Comparison of ENCODE assay signal across 8 cellular contexts in the genomic region with DNA sequence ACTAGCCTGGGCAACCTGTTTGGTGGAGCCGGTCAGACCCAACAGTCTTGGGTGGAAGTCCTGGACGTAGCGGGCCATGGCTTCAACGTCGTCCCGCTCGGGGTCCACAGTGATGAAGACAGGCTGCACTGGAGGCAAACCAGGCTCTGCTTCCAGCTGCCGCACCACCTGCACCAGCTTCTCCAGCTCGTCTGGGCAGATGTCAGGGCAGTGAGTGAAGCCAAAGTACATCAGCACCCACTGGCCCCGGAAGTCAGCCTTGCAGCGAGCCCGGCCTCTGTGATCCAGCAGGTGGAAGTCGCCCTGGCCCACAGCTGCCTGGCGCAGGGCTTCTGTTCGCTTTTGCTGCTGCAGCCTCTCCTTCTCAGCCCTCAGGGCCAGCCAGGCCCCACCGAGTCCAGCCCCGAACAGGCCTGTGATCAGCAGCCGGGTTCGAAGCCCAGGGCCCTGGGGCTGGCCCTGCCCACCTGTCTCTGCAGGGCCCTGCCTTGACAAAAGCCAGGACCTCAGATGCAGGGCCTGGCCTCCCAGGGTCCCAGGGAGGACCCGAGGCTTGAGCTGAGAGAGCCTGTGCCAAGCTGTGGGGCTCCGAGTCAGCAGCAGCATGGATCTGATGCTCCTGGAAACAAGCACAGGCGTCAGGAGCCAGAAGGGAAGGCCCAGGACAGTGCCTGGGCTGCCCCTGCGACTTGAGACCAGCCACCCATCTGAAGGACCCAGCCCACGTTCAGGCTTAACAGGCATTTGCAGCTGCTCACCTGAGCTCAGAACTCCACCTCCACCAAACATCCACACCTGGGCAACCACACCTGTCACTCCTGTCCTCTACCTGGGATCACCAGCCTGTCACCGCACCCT. TPM values are rescaled to one million over a fixed set of nuclear protein-coding genes. Genes with fewer than 3 reads are reported as not detected.
DNase-seq lines count a peak whose midpoint lies in the region; ATAC-seq and TF ChIP-seq lines count a peak whose summit lies in the region.

No MANE protein-coding gene starts in this region.

- H3F3A ChIP-seq in neural cell (ENCODE audit: insufficient read depth, low read length, poor library complexity, severe bottlenecking) = no peaks in the 10 kb centered on the region

- H3K9me2 ChIP-seq in neural cell (ENCODE audit: insufficient read depth, low read length) = no peaks in the 10 kb centered on the region

- TF ChIP-seq RAD21 in neural cell (conservative IDR thresholded peaks at IDR 0.05) = no peak

- peak overlapping the region; percentile 81 for H3K9ac ChIP-seq in neural cell (ENCODE audit: low read length)

- DNase-seq in COLO668 (lab: John Stamatoyannopoulos, UW; ENCODE audit: unreplicated experiment) (peak; percentile 85), MG63 (no peak), dorsolateral prefrontal cortex (peak in 1 of 10 donors; percentile 42), NCI-H1048 (lab: John Stamatoyannopoulos, UW) (no peak)
- no peak for DNase-seq in stimulated activated CD4-positive, alpha-beta T cell treated with anti-CD3 and anti-CD28 coated beads, Interleukin-2, amount 100 ng/mL, for 24 hours

- H3K79me2 ChIP-seq in neural cell (replicated peaks; ENCODE audit: insufficient read depth, low read length) = no peaks in the 10 kb centered on the region

- no peaks in the 10 kb centered on the region for H3K9me3 ChIP-seq in MG63
- no peaks in the 10 kb centered on the region for H3K9me3 ChIP-seq in neural cell (ENCODE audit: low read length)

- H3K27ac ChIP-seq in dorsolateral prefrontal cortex (peak overlapping the region in 4 of 59 donors; percentile 89 to 94 (median 92)), neural cell (ENCODE audit: low read length) (no peak overlapping the region)

- TF ChIP-seq CTCF in dorsolateral prefrontal cortex (IDR thresholded peaks at IDR 0.05 in 54 of 56, conservative IDR thresholded peaks at IDR 0.05 in 2 of 56; ENCODE audit: low read depth in 1 of 56, partially characterized antibody in 56 of 56) (no peak), neural cell (IDR thresholded peaks at IDR 0.05; ENCODE audit: poor library complexity, severe bottlenecking) (no peak)

- H3K36me3 ChIP-seq in MG63 = peaks cover 32% of the 10 kb centered on the region
- H3K36me3 ChIP-seq in neural cell (ENCODE audit: insufficient read depth, low read length) = no peaks in the 10 kb centered on the region

- H2AFZ ChIP-seq in neural cell (ENCODE audit: low read depth, low read length) = no peak overlapping the region

- no peak for TF ChIP-seq EP300 in neural cell (conservative IDR thresholded peaks at IDR 0.05; ENCODE audit: poor library complexity, severe bottlenecking)

- H3K4me3 ChIP-seq in MG63 (peak overlapping the region; percentile 63), dorsolateral prefrontal cortex (peak overlapping the region in 54 of 59 donors; percentile 55 to 98 (median 89)), neural cell (ENCODE audit: low read length) (peak overlapping the region; percentile 95)

- intact Hi-C loops in dorsolateral prefrontal cortex (cut with DNase I) = loop anchor here (2.0 to 10.0 kb wide), 2 partner anchors 59 to 279 kb away; a partner anchor contains a TSS

- H4K20me1 ChIP-seq in neural cell (ENCODE audit: insufficient read depth) = no peaks in the 10 kb centered on the region

- H3K27me3 ChIP-seq in MG63 (no peaks in the 10 kb centered on the region), dorsolateral prefrontal cortex (peaks cover 0 to under 1% (median 0%) of the 10 kb centered on the region in 45 donors), neural cell (ENCODE audit: insufficient read depth, low read depth, low read length) (no peaks in the 10 kb centered on the region)

- ATAC-seq in GM21717 (IDR thresholded peaks at IDR 0.05; ENCODE audit: unreplicated experiment) = no peak
- ATAC-seq in HG03521 (IDR thresholded peaks at IDR 0.05; ENCODE audit: unreplicated experiment) = no peak

- H3K4me2 ChIP-seq in neural cell (ENCODE audit: low read length) = peak overlapping the region; percentile 88

TF ChIP-seq in neural cell, 6 proteins besides CTCF, POLR2A, EP300 and RAD21:
- no peak for TF ChIP-seq POLR2AphosphoS5 (IDR thresholded peaks at IDR 0.05)
- TF ChIP-seq, protein P1, sequence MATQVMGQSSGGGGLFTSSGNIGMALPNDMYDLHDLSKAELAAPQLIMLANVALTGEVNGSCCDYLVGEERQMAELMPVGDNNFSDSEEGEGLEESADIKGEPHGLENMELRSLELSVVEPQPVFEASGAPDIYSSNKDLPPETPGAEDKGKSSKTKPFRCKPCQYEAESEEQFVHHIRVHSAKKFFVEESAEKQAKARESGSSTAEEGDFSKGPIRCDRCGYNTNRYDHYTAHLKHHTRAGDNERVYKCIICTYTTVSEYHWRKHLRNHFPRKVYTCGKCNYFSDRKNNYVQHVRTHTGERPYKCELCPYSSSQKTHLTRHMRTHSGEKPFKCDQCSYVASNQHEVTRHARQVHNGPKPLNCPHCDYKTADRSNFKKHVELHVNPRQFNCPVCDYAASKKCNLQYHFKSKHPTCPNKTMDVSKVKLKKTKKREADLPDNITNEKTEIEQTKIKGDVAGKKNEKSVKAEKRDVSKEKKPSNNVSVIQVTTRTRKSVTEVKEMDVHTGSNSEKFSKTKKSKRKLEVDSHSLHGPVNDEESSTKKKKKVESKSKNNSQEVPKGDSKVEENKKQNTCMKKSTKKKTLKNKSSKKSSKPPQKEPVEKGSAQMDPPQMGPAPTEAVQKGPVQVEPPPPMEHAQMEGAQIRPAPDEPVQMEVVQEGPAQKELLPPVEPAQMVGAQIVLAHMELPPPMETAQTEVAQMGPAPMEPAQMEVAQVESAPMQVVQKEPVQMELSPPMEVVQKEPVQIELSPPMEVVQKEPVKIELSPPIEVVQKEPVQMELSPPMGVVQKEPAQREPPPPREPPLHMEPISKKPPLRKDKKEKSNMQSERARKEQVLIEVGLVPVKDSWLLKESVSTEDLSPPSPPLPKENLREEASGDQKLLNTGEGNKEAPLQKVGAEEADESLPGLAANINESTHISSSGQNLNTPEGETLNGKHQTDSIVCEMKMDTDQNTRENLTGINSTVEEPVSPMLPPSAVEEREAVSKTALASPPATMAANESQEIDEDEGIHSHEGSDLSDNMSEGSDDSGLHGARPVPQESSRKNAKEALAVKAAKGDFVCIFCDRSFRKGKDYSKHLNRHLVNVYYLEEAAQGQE (IDR thresholded peaks at IDR 0.05; ENCODE audit: borderline replicate concordance) = no peak
- no peak for TF ChIP-seq SMC3 (conservative IDR thresholded peaks at IDR 0.05; ENCODE audit: poor library complexity)
- no peak for TF ChIP-seq TAF1 (IDR thresholded peaks at IDR 0.05; ENCODE audit: low read depth)
- TF ChIP-seq EZH2 (IDR thresholded peaks at IDR 0.05; ENCODE audit: borderline replicate concordance, insufficient read depth, low read length, poor library complexity, severe bottlenecking) = no peak
- TF ChIP-seq MXI1 (conservative IDR thresholded peaks at IDR 0.05; ENCODE audit: poor library complexity, severe bottlenecking) = no peak

RNA-seq across cellular contexts. Expression of a gene that starts 1.4 kb away (rescaled TPM):
- 1.2 and 3.2 TPM in 2 replicates for total RNA-seq in MG63 (2014; rRNA removed; shearing (Covaris generic); ENCODE audit: low replicate concordance)
- total RNA-seq in dorsolateral prefrontal cortex = 10 to 100 TPM in 4 of 120 experiments, 1 to 10 TPM in 45, under 1 TPM in 4, not detected in 67; 0.59 to 11.9 (median 2.8) TPM
- polyA plus RNA-seq in neural cell = 8.1 and 9.6 TPM in 2 replicates
- 2.9 and 4.1 TPM in 2 replicates for polyA minus RNA-seq in neural cell

RNA-seq across cellular contexts. Expression of a gene that starts 5.8 kb away (rescaled TPM):
- 22.1 and 22.2 TPM in 2 replicates for total RNA-seq in MG63 (2014; rRNA removed; shearing (Covaris generic); ENCODE audit: low replicate concordance)
- 10 to 100 TPM in 50 of 120 experiments, 1 to 10 TPM in 70; 1.4 to 47.4 (median 7.6) TPM for total RNA-seq in dorsolateral prefrontal cortex
- polyA plus RNA-seq in neural cell = 0.54 and 0.87 TPM in 2 replicates
- polyA minus RNA-seq in neural cell = 0.49 TPM in 1 of 2 replicates, not detected in the other

RNA-seq across cellular contexts. Expression of a gene that starts 16.0 kb away (rescaled TPM):
- 68.0 and 102 TPM in 2 replicates for total RNA-seq in MG63 (2014; rRNA removed; shearing (Covaris generic); ENCODE audit: low replicate concordance)
- 10 to 100 TPM; 47.2 to 83.2 (median 61.5) TPM for total RNA-seq in dorsolateral prefrontal cortex
- polyA plus RNA-seq in neural cell = 76.8 and 81.1 TPM in 2 replicates
- polyA minus RNA-seq in neural cell = 39.8 and 45.8 TPM in 2 replicates

RNA-seq across cellular contexts. Expression of a gene that starts 16.5 kb away (rescaled TPM):
- total RNA-seq in MG63 (2014; rRNA removed; shearing (Covaris generic); ENCODE audit: low replicate concordance) = 23.0 and 30.3 TPM in 2 replicates
- total RNA-seq in dorsolateral prefrontal cortex = 10 to 100 TPM; 32.4 to 63.2 (median 43.6) TPM
- polyA plus RNA-seq in neural cell = 76.5 and 85.2 TPM in 2 replicates
- polyA minus RNA-seq in neural cell = 17.8 and 19.0 TPM in 2 replicates

RNA-seq across cellular contexts. Expression of a gene that starts 21.7 kb away (rescaled TPM):
- not detected in 2 replicates for total RNA-seq in MG63 (2014; rRNA removed; shearing (Covaris generic); ENCODE audit: low replicate concordance)
- under 1 TPM in 40 of 120 experiments, not detected in 80; 0.13 to 0.68 (median 0.21) TPM for total RNA-seq in dorsolateral prefrontal cortex
- polyA plus RNA-seq in neural cell = not detected in 2 replicates
- not detected in 2 replicates for polyA minus RNA-seq in neural cell
